8 cellular contexts compared by ENCODE assay signal in the genomic region with DNA sequence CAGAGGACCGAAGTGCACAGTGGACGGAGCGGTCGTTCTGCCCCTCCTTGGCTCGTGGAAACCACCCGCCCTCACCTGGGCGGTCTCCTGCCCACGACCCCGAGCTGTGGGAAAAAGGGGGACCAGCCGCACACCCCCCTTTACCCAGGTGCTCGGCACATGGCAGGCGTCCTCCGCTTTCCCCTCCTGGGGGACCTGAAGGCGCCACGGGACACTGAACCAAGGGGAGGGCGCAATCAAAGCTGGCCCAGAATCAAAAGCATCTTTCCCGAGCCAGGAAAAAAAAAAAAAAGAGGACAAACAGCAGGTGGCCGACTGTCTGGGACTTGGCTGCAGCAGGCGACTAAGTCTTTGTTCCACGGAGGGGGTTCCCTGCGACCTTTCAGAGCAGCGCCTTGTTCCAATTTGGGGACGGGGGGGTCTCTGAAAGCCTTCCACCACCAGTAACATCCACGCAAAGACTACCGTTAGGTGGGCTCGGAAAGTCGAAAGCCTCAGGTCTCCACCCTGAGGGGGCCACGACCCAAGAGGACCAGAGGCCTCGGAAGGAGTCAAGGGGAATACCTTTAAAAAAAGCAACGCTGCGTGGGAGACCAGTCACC. TPM values are rescaled to one million over a fixed set of nuclear protein-coding genes. Genes with fewer than 3 reads are reported as not detected.
DNase-seq lines count a peak whose midpoint lies in the region; ATAC-seq and TF ChIP-seq lines count a peak whose summit lies in the region.

No MANE protein-coding gene starts in this region.

- H3F3A ChIP-seq in Loucy (ENCODE audit: low read depth), result peaks cover 3% of the 10 kb centered on the region; the same call in 1 of the 2 replicates

- peak overlapping the region; percentile 93 for H3K4me2 ChIP-seq in Loucy (ENCODE audit: low read depth, low read length, poor library complexity, severe bottlenecking)

- no peak for ATAC-seq in activated naive CD4-positive, alpha-beta T cell treated with anti-CD3 and anti-CD28 coated beads, Interleukin-2, amount 50 U/mL, for 72 hours
- no peak for ATAC-seq in GM18517 (IDR thresholded peaks at IDR 0.05; ENCODE audit: unreplicated experiment)

- H3K27me3 ChIP-seq in Loucy (ENCODE audit: insufficient read depth, low read length, poor library complexity, severe bottlenecking), result peaks cover 8% of the 10 kb centered on the region
- no peaks in the 10 kb centered on the region for H3K27me3 ChIP-seq in iPS-20b (ENCODE audit: insufficient read depth, low read length)

- no peaks in the 10 kb centered on the region for H3K27me3 Mint-ChIP-seq in stimulated activated naive CD8-positive, alpha-beta T cell treated with anti-CD3 and anti-CD28 coated beads, Interleukin-15, Interleukin-2, amounts not matched to agents 100 ng/mL and 50 ng/mL, for 24 hours

- no peaks in the 10 kb centered on the region; the same call in 1 of the 2 replicates for H3K36me3 ChIP-seq in Loucy (ENCODE audit: insufficient read depth, low read length)
- H3K36me3 ChIP-seq in iPS-20b (ENCODE audit: insufficient read depth, low read depth, low read length), result peaks cover 8% of the 10 kb centered on the region; the same call in 1 of the 2 replicates

- H3K4me3 Mint-ChIP-seq in stimulated activated naive CD8-positive, alpha-beta T cell treated with anti-CD3 and anti-CD28 coated beads, Interleukin-15, Interleukin-2, amounts not matched to agents 100 ng/mL and 50 ng/mL, for 24 hours, result peak overlapping the region; percentile 99

- H3K27ac Mint-ChIP-seq in activated naive CD4-positive, alpha-beta T cell treated with anti-CD3 and anti-CD28 coated beads, Interleukin-2, amount 50 U/mL, for 72 hours, result peak overlapping the region; percentile 91 to 98
- peak overlapping the region; percentile 99 for H3K27ac Mint-ChIP-seq in stimulated activated naive CD8-positive, alpha-beta T cell treated with anti-CD3 and anti-CD28 coated beads, Interleukin-15, Interleukin-2, amounts not matched to agents 100 ng/mL and 50 ng/mL, for 24 hours

- no peak overlapping the region for H2AFZ ChIP-seq in Loucy (ENCODE audit: low read length)

- H3K4me3 ChIP-seq in Loucy (ENCODE audit: low read length, poor library complexity, severe bottlenecking), result peak overlapping the region; percentile 94
- peak overlapping the region; percentile 98 for H3K4me3 ChIP-seq in iPS-20b (ENCODE audit: low read length)

- H3K9me3 Mint-ChIP-seq in activated naive CD4-positive, alpha-beta T cell treated with anti-CD3 and anti-CD28 coated beads, Interleukin-2, amount 50 U/mL, for 72 hours, result no peaks in the 10 kb centered on the region
- no peaks in the 10 kb centered on the region for H3K9me3 Mint-ChIP-seq in stimulated activated naive CD8-positive, alpha-beta T cell treated with anti-CD3 and anti-CD28 coated beads, Interleukin-15, Interleukin-2, amounts not matched to agents 100 ng/mL and 50 ng/mL, for 24 hours

- H3K79me2 ChIP-seq in Loucy (ENCODE audit: insufficient read depth, low read length), result peaks cover 53% of the 10 kb centered on the region

- H3K4me1 Mint-ChIP-seq in stimulated activated naive CD8-positive, alpha-beta T cell treated with anti-CD3 and anti-CD28 coated beads, Interleukin-15, Interleukin-2, amounts not matched to agents 100 ng/mL and 50 ng/mL, for 24 hours (ENCODE audit: low read depth), result peaks cover 25% of the 10 kb centered on the region

- H3K9ac ChIP-seq in Loucy (ENCODE audit: low read depth, low read length, poor library complexity, severe bottlenecking) (peak overlapping the region; percentile 100), iPS-20b (ENCODE audit: low read depth, low read length) (peak overlapping the region; percentile 99)

- H3K4me1 ChIP-seq in Loucy (ENCODE audit: insufficient read depth, low read length, poor library complexity, severe bottlenecking) (peaks cover 16% of the 10 kb centered on the region), iPS-20b (ENCODE audit: insufficient read depth, low read length) (peaks cover 5% of the 10 kb centered on the region; the same call in 1 of the 2 replicates)

- peaks cover 34% of the 10 kb centered on the region for H4K20me1 ChIP-seq in Loucy (ENCODE audit: insufficient read depth, low read length, poor library complexity, severe bottlenecking)

- TF ChIP-seq CTCF in Loucy (conservative IDR thresholded peaks at IDR 0.05; ENCODE audit: low read length), result no peak

- H3K9me2 ChIP-seq in Loucy (replicated peaks; ENCODE audit: low read depth, low read length), result no peaks in the 10 kb centered on the region

- DNase-seq in DMS79 (lab: John Stamatoyannopoulos, UW), result peak; percentile 53
- no peak for DNase-seq in activated naive CD4-positive, alpha-beta T cell treated with anti-CD3 and anti-CD28 coated beads, Interleukin-2, amount 50 U/mL, for 72 hours (ENCODE audit: low spot score in 2 of 2)
- DNase-seq in cerebellum (ENCODE audit: low spot score), result no peak
- no peak for DNase-seq in SK-N-DZ (ENCODE audit: low spot score)

- H3K36me3 Mint-ChIP-seq in activated naive CD4-positive, alpha-beta T cell treated with anti-CD3 and anti-CD28 coated beads, Interleukin-2, amount 50 U/mL, for 72 hours, result peaks cover 8% of the 10 kb centered on the region in 2 donors
- H3K36me3 Mint-ChIP-seq in stimulated activated naive CD8-positive, alpha-beta T cell treated with anti-CD3 and anti-CD28 coated beads, Interleukin-15, Interleukin-2, amounts not matched to agents 100 ng/mL and 50 ng/mL, for 24 hours (ENCODE audit: low read depth), result peaks cover 24% of the 10 kb centered on the region

- peak overlapping the region; percentile 92 for H3K27ac ChIP-seq in iPS-20b (ENCODE audit: low read length)

- H3K9me3 ChIP-seq in Loucy (ENCODE audit: insufficient read depth, low read depth, low read length) (no peaks in the 10 kb centered on the region), iPS-20b (ENCODE audit: insufficient read depth, low read depth, low read length) (no peaks in the 10 kb centered on the region)

RNA-seq across cellular contexts. Expression of a gene that starts 1.1 kb away (rescaled TPM):
- 100 to 1,000 TPM in 1 of 2 donors, 10 to 100 TPM in 1; 50.8 to 103 TPM for total RNA-seq in activated naive CD4-positive, alpha-beta T cell treated with anti-CD3 and anti-CD28 coated beads, Interleukin-2, amount 50 U/mL, for 72 hours
- 39.5 TPM for total RNA-seq in cerebellum
- polyA plus RNA-seq in SK-N-DZ (2014; cell fraction: cytosol; rRNA removed), result 135 and 155 TPM in 2 replicates
- polyA plus RNA-seq in SK-N-DZ (2014; cell fraction: nucleus; rRNA removed), result 218 and 233 TPM in 2 replicates

RNA-seq across cellular contexts. Expression of a gene that starts 13.7 kb away (rescaled TPM):
- 100 to 1,000 TPM; 163 to 193 TPM for total RNA-seq in activated naive CD4-positive, alpha-beta T cell treated with anti-CD3 and anti-CD28 coated beads, Interleukin-2, amount 50 U/mL, for 72 hours
- total RNA-seq in cerebellum, result 34.8 TPM
- 159 and 185 TPM in 2 replicates for polyA plus RNA-seq in SK-N-DZ (2014; cell fraction: cytosol; rRNA removed)
- polyA plus RNA-seq in SK-N-DZ (2014; cell fraction: nucleus; rRNA removed), result 75.7 and 98.4 TPM in 2 replicates

RNA-seq across cellular contexts. Expression of a gene that starts 23.4 kb away (rescaled TPM):
- 1 to 10 TPM; 3.0 to 7.0 TPM for total RNA-seq in activated naive CD4-positive, alpha-beta T cell treated with anti-CD3 and anti-CD28 coated beads, Interleukin-2, amount 50 U/mL, for 72 hours
- total RNA-seq in cerebellum, result 36.5 TPM
- 57.5 and 75.9 TPM in 2 replicates for polyA plus RNA-seq in SK-N-DZ (2014; cell fraction: cytosol; rRNA removed)
- polyA plus RNA-seq in SK-N-DZ (2014; cell fraction: nucleus; rRNA removed), result 45.1 and 57.9 TPM in 2 replicates
